14 cellular contexts compared by ENCODE assay signal in genomic region chr1:167328306-167328705, GRCh38.
A peak's percentile ranks its signal among the peaks of the same experiment; 100 is the strongest.
DNase-seq lines count a peak whose midpoint lies in the region; ATAC-seq and TF ChIP-seq lines count a peak whose summit lies in the region.
"Had no signal": no experiment of that assay in that cellular context is flagged by ENCODE, and none has a peak within 500 bp of the region (broad histone marks: within the 10 kb centered on the region; RNA-seq: fewer than 3 reads in every experiment).

No MANE protein-coding gene starts in this region.

- peak overlapping the region in 10 of 11 experiments; percentile 33 to 76 (median 69); a peak in 14 of 22 replicates for H3K9ac ChIP-seq in BLaER1 treated with 17β-estradiol and CSF1 and Interleukin-3, amounts not matched to agents 10 nM and 100 nM
- peak overlapping the region; percentile 68 for H3K9ac ChIP-seq in Karpas-422 (ENCODE audit: low read length)
- no peak overlapping the region for H3K9ac ChIP-seq in endodermal cell (ENCODE audit: extremely low read depth, low read length, poor library complexity, severe bottlenecking)

- peaks cover 34% of the 10 kb centered on the region for H3K36me3 Mint-ChIP-seq in endodermal cell (ENCODE audit: low read depth)

- H3K4me3 Mint-ChIP-seq in endodermal cell: peak overlapping the region; percentile 32
- H3K4me3 Mint-ChIP-seq: activated CD8-positive, alpha-beta T cell treated with anti-CD3 and anti-CD28 coated beads, Interleukin-2, amount 10 ng/mL, durations not matched to agents 7 days and 5 days had no signal

- no peaks in the 10 kb centered on the region for H3K27me3 Mint-ChIP-seq in endodermal cell (ENCODE audit: insufficient read depth)

- peak overlapping the region; percentile 83 for H3K27ac Mint-ChIP-seq in endodermal cell
- H3K27ac Mint-ChIP-seq: activated CD8-positive, alpha-beta T cell treated with anti-CD3 and anti-CD28 coated beads, Interleukin-2, amount 10 ng/mL, durations not matched to agents 7 days and 5 days had no signal

- H3K9me3 Mint-ChIP-seq in endodermal cell: peaks cover 30% of the 10 kb centered on the region

- peak; percentile 1 for ATAC-seq in GM21723 (IDR thresholded peaks at IDR 0.05; ENCODE audit: unreplicated experiment)
- ATAC-seq: activated CD8-positive, alpha-beta T cell treated with anti-CD3 and anti-CD28 coated beads, Interleukin-2, amount 10 ng/mL, durations not matched to agents 7 days and 5 days had no signal

- peak overlapping the region; percentile 7 to 85 (median 80); a peak in 19 of 22 replicates for H3K27ac ChIP-seq in BLaER1 treated with 17β-estradiol and CSF1 and Interleukin-3, amounts not matched to agents 10 nM and 100 nM
- H3K27ac ChIP-seq in Karpas-422 (ENCODE audit: low read length): peak overlapping the region; percentile 100
- peak overlapping the region; percentile 40 for H3K27ac ChIP-seq in endodermal cell (ENCODE audit: low read depth, low read length)
- H3K27ac ChIP-seq: epithelial cell of prostate had no signal

- no peak for TF ChIP-seq CTCF in endodermal cell (conservative IDR thresholded peaks at IDR 0.05)

- CTCF ChIA-PET in HEK293T (lab: Yijun Ruan, JAX): interaction anchor here (0.6 kb wide), 1 partner anchor 66 kb away, joined by 3 read pairs; no protein-coding TSS in a partner anchor

- peak overlapping the region; percentile 70 to 97 (median 87) for H3K4me2 ChIP-seq in BLaER1 treated with 17β-estradiol and CSF1 and Interleukin-3, amounts not matched to agents 10 nM and 100 nM
- H3K4me2 ChIP-seq in Karpas-422 (ENCODE audit: low read depth, low read length, poor library complexity, severe bottlenecking): peak overlapping the region; percentile 91

- peaks cover 29% of the 10 kb centered on the region for H3K79me2 ChIP-seq in Karpas-422 (ENCODE audit: low read length)

- H3K9me2 ChIP-seq in Karpas-422 (replicated peaks; ENCODE audit: insufficient read depth, low read length): no peaks in the 10 kb centered on the region

- WGBS in endodermal cell (ENCODE audit: insufficient coverage in 1 of 2, insufficient read length in 1 of 2), 2 experiments: 56% methylated on average over 3 of the region's 3 CpGs; no CpG with 5 or more reads in 1 of the 2 experiments

- no peak overlapping the region for H2AFZ ChIP-seq in Karpas-422 (ENCODE audit: low read length)

- no peaks in the 10 kb centered on the region for H3K27me3 ChIP-seq in BLaER1 treated with 17β-estradiol and CSF1 and Interleukin-3, amounts not matched to agents 10 nM and 100 nM
- no peaks in the 10 kb centered on the region for H3K27me3 ChIP-seq in Karpas-422 (ENCODE audit: low read length)
- H3K27me3 ChIP-seq in endodermal cell (ENCODE audit: control insufficient read depth, insufficient read depth, low read length, poor library complexity, severe bottlenecking): no peaks in the 10 kb centered on the region
- H3K27me3 ChIP-seq: transverse colon had no signal

- no peak for DNase-seq in Karpas-422
- DNase-seq in endodermal cell: no peak
- DNase-seq in hypothalamus (lab: John Stamatoyannopoulos, UW): no peak
- DNase-seq in CD1c-positive myeloid dendritic cell (ENCODE audit: extremely low spot score): no peak
- DNase-seq in HEK293T (ENCODE audit: extremely low spot score): no peak
- no peak for DNase-seq in SIG-M5 treated with dmso at 0.1 percent for 504 hours (lab: John Stamatoyannopoulos, UW; ENCODE audit: unreplicated experiment)
- DNase-seq: activated CD8-positive, alpha-beta T cell treated with anti-CD3 and anti-CD28 coated beads, Interleukin-2, amount 10 ng/mL, durations not matched to agents 7 days and 5 days; activated effector memory CD4-positive, alpha-beta T cell treated with anti-CD3 and anti-CD28 coated beads, Interleukin-2, amount 50 U/mL, for 16 hours; NCI-H2171 treated with DMSO at 0.1 percent for 48 hours; T-helper 9 cell; transverse colon had no signal

- POLR2A ChIA-PET in HEK293T (lab: Yijun Ruan, JAX): no interaction called here

- H3K4me1 Mint-ChIP-seq in endodermal cell: peaks cover 35% of the 10 kb centered on the region

- peaks cover 25 to 41% (median 30%) of the 10 kb centered on the region in 11 experiments for H3K36me3 ChIP-seq in BLaER1 treated with 17β-estradiol and CSF1 and Interleukin-3, amounts not matched to agents 10 nM and 100 nM
- H3K36me3 ChIP-seq in Karpas-422 (ENCODE audit: insufficient read depth, low read length) (peaks cover 19% of the 10 kb centered on the region), endodermal cell (ENCODE audit: control insufficient read depth, insufficient read depth, low read length) (peaks cover 31% of the 10 kb centered on the region)

- H3K9me3 ChIP-seq in BLaER1 treated with 17β-estradiol and CSF1 and Interleukin-3, amounts not matched to agents 10 nM and 100 nM (replicated peaks in 1 of 11): peaks cover 33 to 42% (median 35%) of the 10 kb centered on the region in 11 experiments
- H3K9me3 ChIP-seq in Karpas-422 (ENCODE audit: low read length): peaks cover 3% of the 10 kb centered on the region
- peaks cover 40% of the 10 kb centered on the region for H3K9me3 ChIP-seq in endodermal cell (ENCODE audit: control insufficient read depth, low read length)

- H4K20me1 ChIP-seq in BLaER1 treated with 17β-estradiol and CSF1 and Interleukin-3, amounts not matched to agents 10 nM and 100 nM: peaks cover 0 to 10% (median 0%) of the 10 kb centered on the region in 11 experiments; a peak in 1 of 22 replicates
- no peaks in the 10 kb centered on the region for H4K20me1 ChIP-seq in Karpas-422 (ENCODE audit: insufficient read depth, low read depth, low read length)

- H3K4me3 ChIP-seq in BLaER1 treated with 17β-estradiol and CSF1 and Interleukin-3, amounts not matched to agents 10 nM and 100 nM: peak overlapping the region; percentile 45 to 67 (median 59); a peak in 13 of 20 replicates
- H3K4me3 ChIP-seq in Karpas-422 (ENCODE audit: low read length) (peak overlapping the region; percentile 60), endodermal cell (ENCODE audit: low read length) (peak overlapping the region; percentile 67)
- H3K4me3 ChIP-seq: transverse colon had no signal

- H3K4me1 ChIP-seq in BLaER1 treated with 17β-estradiol and CSF1 and Interleukin-3, amounts not matched to agents 10 nM and 100 nM: peaks cover 35 to 58% (median 49%) of the 10 kb centered on the region in 10 experiments
- H3K4me1 ChIP-seq in Karpas-422 (ENCODE audit: low read length) (peaks cover 70% of the 10 kb centered on the region), endodermal cell (ENCODE audit: control insufficient read depth, insufficient read depth, low read length) (peaks cover 3% of the 10 kb centered on the region)

TF ChIP-seq in HEK293T, 16 proteins besides CTCF, POLR2A, EP300 and RAD21:
- TF ChIP-seq ARNT (IDR thresholded peaks at IDR 0.05): no peak
- TF ChIP-seq SP1 (IDR thresholded peaks at IDR 0.05): no peak
- TF ChIP-seq FOXM1 (IDR thresholded peaks at IDR 0.05; ENCODE audit: borderline replicate concordance): no peak
- TF ChIP-seq FOXK2 (IDR thresholded peaks at IDR 0.05): no peak
- TF ChIP-seq NFRKB (IDR thresholded peaks at IDR 0.05): no peak
- no peak for TF ChIP-seq FOXA1 (IDR thresholded peaks at IDR 0.05)
- no peak for TF ChIP-seq LEF1 (IDR thresholded peaks at IDR 0.05; ENCODE audit: borderline replicate concordance)
- TF ChIP-seq L3MBTL2 (conservative IDR thresholded peaks at IDR 0.05): no peak
- no peak for TF ChIP-seq ELF4 (IDR thresholded peaks at IDR 0.05)
- TF ChIP-seq BHLHE40 (IDR thresholded peaks at IDR 0.05; ENCODE audit: borderline replicate concordance): no peak
- TF ChIP-seq ZNF384 (IDR thresholded peaks at IDR 0.05): no peak
- no peak for TF ChIP-seq CTBP1 (IDR thresholded peaks at IDR 0.05; ENCODE audit: borderline replicate concordance)
- no peak for TF ChIP-seq HDGF (IDR thresholded peaks at IDR 0.05; ENCODE audit: borderline replicate concordance)
- TF ChIP-seq SUZ12 (IDR thresholded peaks at IDR 0.05): no peak

Comparison
In these comparisons a context has a peak if more than half of its experiments do, and no peak if none do; other contexts are left out.
1. H3K27ac ChIP-seq: peak in every context shown above with its lines; median percentile 100 in Karpas-422; 80 in BLaER1 treated with 17β-estradiol and CSF1 and Interleukin-3, amounts not matched to agents 10 nM and 100 nM; 40 in endodermal cell.